28 cellular contexts compared by ENCODE assay signal in genomic region chr13:75194717-75195116, GRCh38.
A peak's percentile ranks its signal among the peaks of the same experiment; 100 is the strongest.
DNase-seq lines count a peak whose midpoint lies in the region; ATAC-seq, FAIRE-seq and TF ChIP-seq lines count a peak whose summit lies in the region.
"Had no signal": no experiment of that assay in that cellular context is flagged by ENCODE, and none has a peak within 500 bp of the region (broad histone marks: within the 10 kb centered on the region; RNA-seq: fewer than 3 reads in every experiment).

No MANE protein-coding gene starts in this region.

- H3K27ac ChIP-seq in liver (ENCODE audit: low read depth in 1 of 2, low read length in 2 of 2): no peak overlapping the region
- no peak overlapping the region for H3K27ac ChIP-seq in HepG2 (ENCODE audit: extremely low read length, insufficient read depth, low read length)
- peak overlapping the region; percentile 40 to 67 for H3K27ac ChIP-seq in right atrium auricular region
- no peak overlapping the region for H3K27ac ChIP-seq in osteoblast (ENCODE audit: low read depth, low read length)
- H3K27ac ChIP-seq in aorta (ENCODE audit: low read depth in 1 of 2, low read length in 2 of 2): no peak overlapping the region
- H3K27ac ChIP-seq: BLaER1, body of pancreas, PC-9, SJCRH30, testis had no signal

- BruUV-seq in HepG2 (replicated peaks; lab: Mats Ljungman, UMichigan): no TSS peak

- 77% methylated on average over 3 of the region's 3 CpGs for WGBS in liver
- 3% methylated on average over 3 of the region's 3 CpGs for WGBS in HepG2 (ENCODE audit: low lambda C conversion rate)
- WGBS in aorta, 2 donors: 2 to 6% methylated on average over 3 of the region's 3 CpGs

- H3K27me3 ChIP-seq in liver (ENCODE audit: control insufficient read depth in 4 of 4, insufficient read depth in 4 of 4, low read length in 3 of 4) (no peaks in the 10 kb centered on the region), HepG2 (ENCODE audit: control insufficient read depth in 1 of 2, insufficient read depth in 2 of 2, low read length in 2 of 2) (no peaks in the 10 kb centered on the region; a peak in 1 of 5 replicates), right atrium auricular region (no peaks in the 10 kb centered on the region), osteoblast (ENCODE audit: insufficient read depth, low read length) (no peaks in the 10 kb centered on the region), aorta (ENCODE audit: control insufficient read depth in 1 of 2, insufficient read depth in 2 of 2, low read length in 1 of 2) (no peaks in the 10 kb centered on the region)
- H3K27me3 ChIP-seq: BLaER1, body of pancreas, SJCRH30, testis had no signal

- H3K79me2 ChIP-seq in HepG2 (ENCODE audit: insufficient read depth, low read length): no peaks in the 10 kb centered on the region
- H3K79me2 ChIP-seq in osteoblast (ENCODE audit: insufficient read depth, low read length): no peaks in the 10 kb centered on the region

- no peak for FAIRE-seq in HepG2 (lab: Jason Lieb, UNC)
- FAIRE-seq: endometrium had no signal

- no peak overlapping the region for H3K4me3 ChIP-seq in liver (ENCODE audit: low read depth in 1 of 3, low read length in 3 of 3)
- H3K4me3 ChIP-seq in HepG2 (replicated peaks in 1 of 3; ENCODE audit: insufficient read depth in 1 of 3, low read depth in 2 of 3, low read length in 3 of 3): no peak overlapping the region
- H3K4me3 ChIP-seq in right atrium auricular region: no peak overlapping the region
- no peak overlapping the region for H3K4me3 ChIP-seq in osteoblast (ENCODE audit: insufficient read depth, low read length)
- no peak overlapping the region for H3K4me3 ChIP-seq in aorta (ENCODE audit: low read length in 2 of 2)
- H3K4me3 ChIP-seq: BLaER1, body of pancreas, PC-9, SJCRH30, testis had no signal

- in situ Hi-C loops in HepG2 (cut with HindIII; ENCODE audit: extremely low pct_ligation_motif_present, low pct_unique_long_range_greater_than_20kb): no loop called here

- POLR2A ChIA-PET in HepG2 (lab: Yijun Ruan, JAX): no interaction called here

- H3K36me3 ChIP-seq in liver (ENCODE audit: control insufficient read depth in 4 of 4, insufficient read depth in 3 of 4, low read depth in 1 of 4, low read length in 3 of 4) (no peaks in the 10 kb centered on the region), HepG2 (replicated peaks in 1 of 2; ENCODE audit: control insufficient read depth in 1 of 2, insufficient read depth in 2 of 2, low read length in 2 of 2) (no peaks in the 10 kb centered on the region), right atrium auricular region (no peaks in the 10 kb centered on the region), osteoblast (ENCODE audit: insufficient read depth, low read length) (no peaks in the 10 kb centered on the region), aorta (ENCODE audit: control insufficient read depth in 1 of 2, insufficient read depth in 2 of 2, low read length in 1 of 2) (no peaks in the 10 kb centered on the region)
- H3K36me3 ChIP-seq: BLaER1, SJCRH30 had no signal

- H3K9ac ChIP-seq in liver (ENCODE audit: low read depth in 1 of 2, low read length in 2 of 2): no peak overlapping the region
- no peak overlapping the region for H3K9ac ChIP-seq in HepG2 (ENCODE audit: insufficient read depth, low read depth, low read length)
- H3K9ac ChIP-seq: BLaER1 had no signal

- TF ChIP-seq POLR2A in HepG2 (IDR thresholded peaks at IDR 0.05; ENCODE audit: insufficient read depth in 1 of 2, low read depth in 2 of 2, low read length in 2 of 2): no peak

- H2AFZ ChIP-seq in HepG2 (ENCODE audit: low read length): no peak overlapping the region
- H2AFZ ChIP-seq in osteoblast (ENCODE audit: low read length): peak overlapping the region; percentile 28
- H2AFZ ChIP-seq: PC-9 had no signal

- TF ChIP-seq RAD21 in liver (IDR thresholded peaks at IDR 0.05): no peak
- TF ChIP-seq RAD21 in HepG2 (CRISPR knock-in tag; IDR thresholded peaks at IDR 0.05): no peak

- TF ChIP-seq CTCF in liver (IDR thresholded peaks at IDR 0.05; ENCODE audit: low read depth, low read length, missing input control) (no peak), HepG2 (CRISPR knock-in tag; IDR thresholded peaks at IDR 0.05) (no peak), right atrium auricular region (IDR thresholded peaks at IDR 0.05) (no peak), osteoblast (IDR thresholded peaks at IDR 0.05; ENCODE audit: extremely low read depth, low read depth, low read length) (no peak)

- ATAC-seq in HepG2: no peak
- ATAC-seq in aorta (ENCODE audit: low FRiP score): peak; percentile 81
- no peak for ATAC-seq in HG02798 (IDR thresholded peaks at IDR 0.05; ENCODE audit: poor library complexity, unreplicated experiment)
- ATAC-seq: activated CD8-positive, alpha-beta memory T cell treated with anti-CD3 and anti-CD28 coated beads, Interleukin-2, amount 10 ng/mL, durations not matched to agents 7 days and 5 days; activated T-helper 17 cell treated with anti-CD3 and anti-CD28 coated beads, Interleukin-2, amount 50 U/mL, for 72 hours; body of pancreas; HCT116; natural killer cell treated with Interleukin-12 subunit alpha and Interleukin-12 subunit beta and Interleukin-15 and Interleukin-18, amount 100 ng/mL, for 72 hours had no signal

- TF ChIP-seq EP300 in HepG2 (IDR thresholded peaks at IDR 0.05; ENCODE audit: low read depth in 2 of 2, low read length in 2 of 2) (no peak), HepG2 (CRISPR knock-in tag; IDR thresholded peaks at IDR 0.05; ENCODE audit: borderline replicate concordance) (no peak)

- DNase-seq in HepG2 (ENCODE audit: low spot score) (no peak), right atrium auricular region (ENCODE audit: low spot score) (no peak), osteoblast (ENCODE audit: insufficient read length, low spot score, missing footprints) (no peak), aorta (no peak), NCI-H2081 (lab: John Stamatoyannopoulos, UW) (no peak), NCI-H146 (lab: John Stamatoyannopoulos, UW) (no peak)
- DNase-seq: activated CD4-positive, alpha-beta T cell treated with anti-CD3 and anti-CD28 coated beads for 48 hours; activated CD8-positive, alpha-beta memory T cell treated with anti-CD3 and anti-CD28 coated beads, Interleukin-2, amount 10 ng/mL, durations not matched to agents 7 days and 5 days; activated naive CD8-positive, alpha-beta T cell treated with anti-CD3 and anti-CD28 coated beads for 36 hours; body of pancreas; cortex of kidney; islet precursor cell; mesendoderm; NCI-H1092 treated with DMSO at 0.1 percent for 48 hours; NCI-H2171 treated with DMSO at 0.1 percent for 48 hours; NCI-H82; PC-9; retina; SJCRH30; T-helper 1 cell; testis had no signal

- intact Hi-C loops in HepG2 (cut with micrococcal nuclease; ENCODE audit: unreplicated experiment): no loop called here
- intact Hi-C loops in aorta (cut with DNase I): no loop called here

- no peaks in the 10 kb centered on the region for H4K20me1 ChIP-seq in HepG2 (ENCODE audit: insufficient read depth, low read length)
- no peaks in the 10 kb centered on the region for H4K20me1 ChIP-seq in osteoblast (ENCODE audit: insufficient read depth, low read length)
- H4K20me1 ChIP-seq: BLaER1 had no signal

- H3K4me2 ChIP-seq in HepG2 (ENCODE audit: low read depth, low read length) (no peak overlapping the region), osteoblast (ENCODE audit: insufficient read depth, low read length) (no peak overlapping the region)
- H3K4me2 ChIP-seq: BLaER1, PC-9 had no signal

- no peaks in the 10 kb centered on the region for H3K9me3 ChIP-seq in liver (ENCODE audit: control insufficient read depth in 4 of 4, low read length in 3 of 4)
- H3K9me3 ChIP-seq in HepG2 (ENCODE audit: low read length): no peaks in the 10 kb centered on the region
- H3K9me3 ChIP-seq in right atrium auricular region: no peaks in the 10 kb centered on the region
- no peaks in the 10 kb centered on the region for H3K9me3 ChIP-seq in osteoblast (ENCODE audit: low read depth, low read length)
- H3K9me3 ChIP-seq in aorta (ENCODE audit: control insufficient read depth, low read length): no peaks in the 10 kb centered on the region
- H3K9me3 ChIP-seq: BLaER1, body of pancreas, SJCRH30, testis had no signal

- H3K4me1 ChIP-seq in liver (ENCODE audit: control insufficient read depth in 4 of 4, insufficient read depth in 4 of 4, low read length in 3 of 4): no peaks in the 10 kb centered on the region
- H3K4me1 ChIP-seq in HepG2 (ENCODE audit: insufficient read depth, low read length): no peaks in the 10 kb centered on the region
- peaks cover 0 to 36% of the 10 kb centered on the region in 2 donors for H3K4me1 ChIP-seq in right atrium auricular region
- peaks cover 23% of the 10 kb centered on the region for H3K4me1 ChIP-seq in osteoblast (ENCODE audit: insufficient read depth, low read length)
- peaks cover 2 to 8% of the 10 kb centered on the region in 2 donors for H3K4me1 ChIP-seq in aorta (ENCODE audit: control insufficient read depth in 1 of 2, insufficient read depth in 2 of 2, low read length in 2 of 2)
- H3K4me1 ChIP-seq: BLaER1, body of pancreas, SJCRH30 had no signal

- CTCF ChIA-PET in HepG2 (lab: Yijun Ruan, JAX; ENCODE audit: low intra/inter-chr PET ratio, low total read pairs): no interaction called here

TF ChIP-seq in liver, 16 proteins besides CTCF, POLR2A, EP300 and RAD21:
- peak; percentile 34 for TF ChIP-seq NR2F2 (IDR thresholded peaks at IDR 0.05)
- no peak for TF ChIP-seq EGR1 (IDR thresholded peaks at IDR 0.05; ENCODE audit: low read depth in 2 of 2)

TF ChIP-seq in HepG2, 621 proteins besides CTCF, POLR2A, EP300 and RAD21 (continues in another document):
- TF ChIP-seq ELF4 (CRISPR knock-in tag; IDR thresholded peaks at IDR 0.05; ENCODE audit: borderline replicate concordance) (no peak), ZNF230 (CRISPR knock-in tag; IDR thresholded peaks at IDR 0.05) (no peak), ARNT2 (CRISPR knock-in tag; IDR thresholded peaks at IDR 0.05; ENCODE audit: low read depth) (no peak), MAFK (conservative IDR thresholded peaks at IDR 0.05 in 1 of 2, IDR thresholded peaks at IDR 0.05 in 1 of 2; ENCODE audit: low read length in 2 of 2) (no peak), NFYC (CRISPR knock-in tag; IDR thresholded peaks at IDR 0.05) (no peak), HES4 (CRISPR knock-in tag; IDR thresholded peaks at IDR 0.05; ENCODE audit: borderline replicate concordance) (no peak), ZNF7 (CRISPR knock-in tag; IDR thresholded peaks at IDR 0.05) (no peak), HDAC1 (CRISPR knock-in tag; IDR thresholded peaks at IDR 0.05) (no peak), ZMYM2 (CRISPR knock-in tag; IDR thresholded peaks at IDR 0.05) (no peak), CBFB (CRISPR knock-in tag; IDR thresholded peaks at IDR 0.05) (no peak), ZNF232 (CRISPR knock-in tag; IDR thresholded peaks at IDR 0.05; ENCODE audit: borderline replicate concordance) (no peak)

Comparison
In these comparisons a context has a peak if more than half of its experiments do, and no peak if none do; other contexts are left out.
1. H3K27ac ChIP-seq: peak in right atrium auricular region (2 of 2); none in liver (0 of 2), HepG2 (single experiment), osteoblast (single experiment) and aorta (0 of 2).